In the genomic region with DNA sequence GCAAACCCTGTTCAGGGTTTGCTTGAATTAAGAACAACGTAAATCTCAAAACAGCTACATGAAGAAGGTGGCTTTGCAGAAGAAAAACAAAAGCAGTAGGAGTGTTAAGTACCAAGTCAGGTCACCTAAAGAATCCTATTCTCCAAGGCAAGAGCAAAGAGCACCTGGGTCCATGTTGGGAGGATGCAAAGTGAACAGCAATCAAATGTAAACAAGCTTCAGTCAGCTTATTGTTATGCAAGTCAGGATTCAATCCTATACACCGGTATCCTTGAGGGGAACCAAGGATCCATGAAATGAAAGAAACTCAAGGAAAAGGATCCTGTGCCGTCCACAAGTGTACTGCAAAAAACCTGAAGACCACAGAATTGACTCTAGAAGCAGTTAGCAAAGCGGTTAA, we compare ENCODE assay signal across 26 cellular contexts.
"Had no signal": no experiment of that assay in that cellular context is flagged by ENCODE, and none has a peak within 500 bp of the region (broad histone marks: within the 10 kb centered on the region; RNA-seq: fewer than 3 reads in every experiment).

No MANE protein-coding gene starts in this region.

- H3K4me3 ChIP-seq: esophagus squamous epithelium, heart right ventricle, left ventricle myocardium inferior, lung, stomach, thyroid gland, upper lobe of right lung had no signal

- H3K27me3 ChIP-seq: esophagus squamous epithelium, stomach, thyroid gland, upper lobe of right lung had no signal

- ATAC-seq: activated CD4-positive, alpha-beta T cell treated with anti-CD3 and anti-CD28 coated beads for 36 hours; activated CD8-positive, alpha-beta memory T cell treated with anti-CD3 and anti-CD28 coated beads, Interleukin-2, amount 10 ng/mL, durations not matched to agents 7 days and 5 days; activated CD8-positive, alpha-beta T cell treated with anti-CD3 and anti-CD28 coated beads, Interleukin-2, amount 10 ng/mL, durations not matched to agents 7 days and 5 days; activated naive CD8-positive, alpha-beta T cell treated with anti-CD3 and anti-CD28 coated beads, Interleukin-2, amount 50 U/mL, for 24 hours; heart right ventricle; natural killer cell treated with Interleukin-12 subunit alpha and Interleukin-12 subunit beta and Interleukin-15 and Interleukin-18, amount 100 ng/mL, for 72 hours; right cardiac atrium; stimulated activated naive B cell treated with anti-CD40 and anti-IgM and Interleukin-4, amounts not matched to agents 10 μg/mL and 1 μg/mL and 100 μg/mL, for 72 hours; upper lobe of right lung had no signal

- DNase-seq: activated B cell treated with CpG ODN at 0.5 μM for 24 hours; activated CD4-positive, alpha-beta T cell treated with anti-CD3 and anti-CD28 coated beads for 36 hours; activated CD8-positive, alpha-beta memory T cell treated with anti-CD3 and anti-CD28 coated beads, Interleukin-2, amount 10 ng/mL, durations not matched to agents 7 days and 5 days; activated CD8-positive, alpha-beta T cell treated with anti-CD3 and anti-CD28 coated beads, Interleukin-2, amount 10 ng/mL, durations not matched to agents 7 days and 5 days; activated naive CD8-positive, alpha-beta T cell treated with anti-CD3 and anti-CD28 coated beads, Interleukin-2, amount 50 U/mL, for 24 hours; activated T-cell treated with anti-CD3 and anti-CD28 coated beads, Interleukin-2, amount 50 U/mL, for 48 hours; amygdala; dermis blood vessel endothelial cell; effector CD4-positive, alpha-beta T cell; esophagus squamous epithelium; foreskin melanocyte; heart right ventricle; islet precursor cell; left ventricle myocardium inferior; mesendoderm; right cardiac atrium; stimulated activated CD4-positive, alpha-beta T cell treated with anti-CD3 and anti-CD28 coated beads, Interleukin-15, amount 100 ng/mL, for 24 hours; stimulated activated CD4-positive, alpha-beta T cell treated with anti-CD3 and anti-CD28 coated beads, Interleukin-2, amount 100 ng/mL, for 24 hours; stimulated activated naive B cell treated with anti-CD40 and anti-IgM and Interleukin-4, amounts not matched to agents 10 μg/mL and 1 μg/mL and 100 μg/mL, for 72 hours; stomach; T-helper 2 cell; thyroid gland; upper lobe of right lung had no signal

- H3K9me3 ChIP-seq: esophagus squamous epithelium, heart right ventricle, left ventricle myocardium inferior, stomach, thyroid gland, upper lobe of right lung had no signal

- H3K4me1 ChIP-seq: esophagus squamous epithelium, heart right ventricle, left ventricle myocardium inferior, stomach, thyroid gland, upper lobe of right lung had no signal

- H3K36me3 ChIP-seq: esophagus squamous epithelium, heart right ventricle, left ventricle myocardium inferior, stomach, thyroid gland, upper lobe of right lung had no signal

- H3K27ac ChIP-seq: epithelial cell of prostate, esophagus squamous epithelium, heart right ventricle, left ventricle myocardium inferior, stomach, thyroid gland, upper lobe of right lung had no signal
